In the genomic region with DNA sequence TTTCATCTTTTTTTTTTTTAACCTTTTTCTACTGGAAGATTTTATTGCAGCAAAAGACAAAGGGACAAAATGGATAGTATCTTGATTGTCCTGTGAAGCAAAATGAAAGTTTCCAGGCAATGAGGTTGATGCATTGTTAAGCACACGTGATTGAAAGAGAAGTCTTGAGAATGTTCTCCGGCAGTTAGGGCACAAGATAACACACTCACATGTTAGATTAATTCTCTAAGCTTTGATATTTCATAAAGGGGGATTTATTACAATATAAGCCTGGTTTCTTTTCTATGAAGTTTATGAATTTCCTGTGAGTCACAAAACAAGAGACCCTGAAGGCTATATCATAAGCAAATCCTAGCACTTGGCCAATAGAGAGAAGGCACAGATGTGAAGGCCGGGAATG, we compare ENCODE assay signal across 27 cellular contexts.
"Had no signal": no experiment of that assay in that cellular context is flagged by ENCODE, and none has a peak within 500 bp of the region (broad histone marks: within the 10 kb centered on the region; RNA-seq: fewer than 3 reads in every experiment).

No MANE protein-coding gene starts in this region.

- H3K4me1 ChIP-seq: heart right ventricle, left ventricle myocardium inferior, prostate gland, spleen, uterus had no signal

- DNase-seq: activated CD4-positive, alpha-beta T cell treated with anti-CD3 and anti-CD28 coated beads for 1 hour; activated CD4-positive, alpha-beta T cell treated with anti-CD3 and anti-CD28 coated beads, Interleukin-2, amount 10 ng/mL, durations not matched to agents 7 days and 5 days; activated CD8-positive, alpha-beta T cell treated with anti-CD3 and anti-CD28 coated beads for 36 hours; activated gamma-delta T cell treated with Interleukin-2 at 50 U/mL for 16 hours; activated T-cell treated with anti-CD3 and anti-CD28 coated beads, Interleukin-2, amount 50 U/mL, for 4 hours; cortex of kidney; foreskin fibroblast; heart right ventricle; kidney glomerular epithelial cell; left ventricle myocardium inferior; naive B cell; nephron progenitor cell; retina; SK-N-SH; spleen; stimulated activated naive CD4-positive, alpha-beta T cell; T-helper 17 cell; uterus had no signal

- H3K27me3 ChIP-seq: ascending aorta, cardiac muscle cell, heart right ventricle, neutrophil, spleen, uterus had no signal

- H3K4me3 ChIP-seq: ascending aorta, cardiac muscle cell, heart right ventricle, left ventricle myocardium inferior, lung, prostate gland, spleen, thoracic aorta, uterus had no signal

- H3K4me2 ChIP-seq: SK-N-SH had no signal

- H3K9ac ChIP-seq: SK-N-SH had no signal

- H3K27ac ChIP-seq: ascending aorta, heart right ventricle, left ventricle myocardium inferior, neutrophil, prostate gland, spleen, thoracic aorta, uterus had no signal

- ATAC-seq: activated CD8-positive, alpha-beta T cell treated with anti-CD3 and anti-CD28 coated beads for 36 hours; activated naive CD4-positive, alpha-beta T cell treated with anti-CD3 and anti-CD28 coated beads, Interleukin-2, amount 50 U/mL, for 72 hours; activated T-cell treated with anti-CD3 and anti-CD28 coated beads, Interleukin-2, amount 50 U/mL, for 4 hours; activated T-helper 17 cell treated with anti-CD3 and anti-CD28 coated beads, Interleukin-2, amount 50 U/mL, for 72 hours; heart right ventricle; T-helper 17 cell; WTC11 had no signal

- H3K36me3 ChIP-seq: ascending aorta, cardiac muscle cell, heart right ventricle, left ventricle myocardium inferior, neutrophil, prostate gland, spleen, thoracic aorta, uterus had no signal

- H3K9me3 ChIP-seq: ascending aorta, heart right ventricle, left ventricle myocardium inferior, neutrophil, prostate gland, SK-N-SH, spleen, thoracic aorta, uterus had no signal
